1 cellular context compared by ENCODE assay signal in the genomic region with DNA sequence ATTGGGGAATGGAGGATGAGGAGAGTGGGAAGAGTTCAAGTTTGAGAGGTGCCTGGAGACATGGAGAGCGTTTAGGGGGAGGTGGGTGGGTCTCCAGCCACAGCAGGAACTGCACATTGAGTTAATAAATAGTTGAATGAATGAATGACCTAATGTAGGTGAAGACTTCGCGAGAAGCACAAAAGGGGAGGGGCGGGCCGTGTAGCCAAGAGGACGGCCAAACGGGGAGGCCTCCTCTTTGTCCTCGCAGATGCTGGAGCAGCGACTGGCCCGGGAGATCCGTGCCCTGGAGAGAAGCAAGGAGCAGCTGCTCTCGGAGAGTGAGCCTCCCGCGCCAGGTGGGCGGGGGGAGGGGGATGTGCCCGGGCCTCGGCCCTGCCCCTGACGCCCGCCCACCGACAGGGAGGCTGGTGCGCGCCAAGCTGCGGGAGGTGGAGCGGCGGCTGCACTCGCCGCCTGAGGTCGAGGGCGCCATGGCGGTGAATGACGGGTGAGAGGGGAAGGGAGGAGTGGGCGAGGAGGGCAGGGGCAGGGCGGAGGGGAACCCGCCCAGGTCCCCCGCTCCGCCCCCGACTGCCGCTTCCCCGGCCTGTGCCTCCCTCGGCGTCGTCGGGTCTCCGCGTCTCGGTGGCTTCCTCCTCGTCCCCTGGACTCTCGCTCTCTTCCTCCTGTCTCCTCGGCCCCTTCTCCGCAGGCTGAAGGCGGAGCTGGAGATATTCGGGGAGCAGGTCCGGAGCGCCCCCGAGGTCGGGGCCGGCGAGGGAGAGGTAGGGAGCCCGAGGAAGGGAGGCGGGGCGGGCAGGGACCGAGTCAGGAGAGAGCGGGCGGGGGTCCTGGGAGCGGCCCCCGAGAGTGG.
TF ChIP-seq lines count a peak whose summit lies in the region.

No MANE protein-coding gene starts in this region.

TF ChIP-seq in HEK293, 187 proteins besides CTCF, POLR2A, EP300 and RAD21 (continued from another document and continues in another):
- TF ChIP-seq, protein P1, sequence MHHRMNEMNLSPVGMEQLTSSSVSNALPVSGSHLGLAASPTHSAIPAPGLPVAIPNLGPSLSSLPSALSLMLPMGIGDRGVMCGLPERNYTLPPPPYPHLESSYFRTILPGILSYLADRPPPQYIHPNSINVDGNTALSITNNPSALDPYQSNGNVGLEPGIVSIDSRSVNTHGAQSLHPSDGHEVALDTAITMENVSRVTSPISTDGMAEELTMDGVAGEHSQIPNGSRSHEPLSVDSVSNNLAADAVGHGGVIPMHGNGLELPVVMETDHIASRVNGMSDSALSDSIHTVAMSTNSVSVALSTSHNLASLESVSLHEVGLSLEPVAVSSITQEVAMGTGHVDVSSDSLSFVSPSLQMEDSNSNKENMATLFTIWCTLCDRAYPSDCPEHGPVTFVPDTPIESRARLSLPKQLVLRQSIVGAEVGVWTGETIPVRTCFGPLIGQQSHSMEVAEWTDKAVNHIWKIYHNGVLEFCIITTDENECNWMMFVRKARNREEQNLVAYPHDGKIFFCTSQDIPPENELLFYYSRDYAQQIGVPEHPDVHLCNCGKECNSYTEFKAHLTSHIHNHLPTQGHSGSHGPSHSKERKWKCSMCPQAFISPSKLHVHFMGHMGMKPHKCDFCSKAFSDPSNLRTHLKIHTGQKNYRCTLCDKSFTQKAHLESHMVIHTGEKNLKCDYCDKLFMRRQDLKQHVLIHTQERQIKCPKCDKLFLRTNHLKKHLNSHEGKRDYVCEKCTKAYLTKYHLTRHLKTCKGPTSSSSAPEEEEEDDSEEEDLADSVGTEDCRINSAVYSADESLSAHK (tag by site-specific recombination; IDR thresholded peaks at IDR 0.05) = peak; percentile 38; the same call in 1 of the 2 replicates
- TF ChIP-seq EGR2 (tag by site-specific recombination; IDR thresholded peaks at IDR 0.05; ENCODE audit: low read depth) = peak; percentile 93
- no peak for TF ChIP-seq ZNF776 (tag by site-specific recombination; IDR thresholded peaks at IDR 0.05; ENCODE audit: borderline replicate concordance)
- TF ChIP-seq, protein P2, sequence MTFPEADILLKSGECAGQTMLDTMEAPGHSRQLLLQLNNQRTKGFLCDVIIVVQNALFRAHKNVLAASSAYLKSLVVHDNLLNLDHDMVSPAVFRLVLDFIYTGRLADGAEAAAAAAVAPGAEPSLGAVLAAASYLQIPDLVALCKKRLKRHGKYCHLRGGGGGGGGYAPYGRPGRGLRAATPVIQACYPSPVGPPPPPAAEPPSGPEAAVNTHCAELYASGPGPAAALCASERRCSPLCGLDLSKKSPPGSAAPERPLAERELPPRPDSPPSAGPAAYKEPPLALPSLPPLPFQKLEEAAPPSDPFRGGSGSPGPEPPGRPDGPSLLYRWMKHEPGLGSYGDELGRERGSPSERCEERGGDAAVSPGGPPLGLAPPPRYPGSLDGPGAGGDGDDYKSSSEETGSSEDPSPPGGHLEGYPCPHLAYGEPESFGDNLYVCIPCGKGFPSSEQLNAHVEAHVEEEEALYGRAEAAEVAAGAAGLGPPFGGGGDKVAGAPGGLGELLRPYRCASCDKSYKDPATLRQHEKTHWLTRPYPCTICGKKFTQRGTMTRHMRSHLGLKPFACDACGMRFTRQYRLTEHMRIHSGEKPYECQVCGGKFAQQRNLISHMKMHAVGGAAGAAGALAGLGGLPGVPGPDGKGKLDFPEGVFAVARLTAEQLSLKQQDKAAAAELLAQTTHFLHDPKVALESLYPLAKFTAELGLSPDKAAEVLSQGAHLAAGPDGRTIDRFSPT (tag by site-specific recombination; IDR thresholded peaks at IDR 0.05) = peak; percentile 82; the same call in 1 of the 2 replicates
- TF ChIP-seq ZNF530 (tag by site-specific recombination; IDR thresholded peaks at IDR 0.05; ENCODE audit: low read depth) = no peak
- no peak for TF ChIP-seq ZNF2 (tag by site-specific recombination; IDR thresholded peaks at IDR 0.05)
- no peak for TF ChIP-seq ZNF266 (tag by site-specific recombination; IDR thresholded peaks at IDR 0.05; ENCODE audit: low read depth)
- TF ChIP-seq ZNF558 (tag by site-specific recombination; IDR thresholded peaks at IDR 0.05) = no peak
- TF ChIP-seq SP2 (tag by site-specific recombination; IDR thresholded peaks at IDR 0.05) = peak; percentile 90
- no peak for TF ChIP-seq ZBTB7A (tag by site-specific recombination; IDR thresholded peaks at IDR 0.05; ENCODE audit: low read depth)
- TF ChIP-seq ZNF76 (tag by site-specific recombination; IDR thresholded peaks at IDR 0.05; ENCODE audit: borderline replicate concordance, low read depth) = 0 out of 2 replicates have a peak, but pooled peaks have one; percentile 14
- TF ChIP-seq, protein P3, sequence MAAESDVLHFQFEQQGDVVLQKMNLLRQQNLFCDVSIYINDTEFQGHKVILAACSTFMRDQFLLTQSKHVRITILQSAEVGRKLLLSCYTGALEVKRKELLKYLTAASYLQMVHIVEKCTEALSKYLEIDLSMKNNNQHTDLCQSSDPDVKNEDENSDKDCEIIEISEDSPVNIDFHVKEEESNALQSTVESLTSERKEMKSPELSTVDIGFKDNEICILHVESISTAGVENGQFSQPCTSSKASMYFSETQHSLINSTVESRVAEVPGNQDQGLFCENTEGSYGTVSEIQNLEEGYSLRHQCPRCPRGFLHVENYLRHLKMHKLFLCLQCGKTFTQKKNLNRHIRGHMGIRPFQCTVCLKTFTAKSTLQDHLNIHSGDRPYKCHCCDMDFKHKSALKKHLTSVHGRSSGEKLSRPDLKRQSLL (tag by site-specific recombination; IDR thresholded peaks at IDR 0.05) = peak; percentile 93
- TF ChIP-seq ZNF629 (tag by site-specific recombination; IDR thresholded peaks at IDR 0.05) = 0 out of 2 replicates have a peak, but pooled peaks have one; percentile 11
- TF ChIP-seq, protein P4, sequence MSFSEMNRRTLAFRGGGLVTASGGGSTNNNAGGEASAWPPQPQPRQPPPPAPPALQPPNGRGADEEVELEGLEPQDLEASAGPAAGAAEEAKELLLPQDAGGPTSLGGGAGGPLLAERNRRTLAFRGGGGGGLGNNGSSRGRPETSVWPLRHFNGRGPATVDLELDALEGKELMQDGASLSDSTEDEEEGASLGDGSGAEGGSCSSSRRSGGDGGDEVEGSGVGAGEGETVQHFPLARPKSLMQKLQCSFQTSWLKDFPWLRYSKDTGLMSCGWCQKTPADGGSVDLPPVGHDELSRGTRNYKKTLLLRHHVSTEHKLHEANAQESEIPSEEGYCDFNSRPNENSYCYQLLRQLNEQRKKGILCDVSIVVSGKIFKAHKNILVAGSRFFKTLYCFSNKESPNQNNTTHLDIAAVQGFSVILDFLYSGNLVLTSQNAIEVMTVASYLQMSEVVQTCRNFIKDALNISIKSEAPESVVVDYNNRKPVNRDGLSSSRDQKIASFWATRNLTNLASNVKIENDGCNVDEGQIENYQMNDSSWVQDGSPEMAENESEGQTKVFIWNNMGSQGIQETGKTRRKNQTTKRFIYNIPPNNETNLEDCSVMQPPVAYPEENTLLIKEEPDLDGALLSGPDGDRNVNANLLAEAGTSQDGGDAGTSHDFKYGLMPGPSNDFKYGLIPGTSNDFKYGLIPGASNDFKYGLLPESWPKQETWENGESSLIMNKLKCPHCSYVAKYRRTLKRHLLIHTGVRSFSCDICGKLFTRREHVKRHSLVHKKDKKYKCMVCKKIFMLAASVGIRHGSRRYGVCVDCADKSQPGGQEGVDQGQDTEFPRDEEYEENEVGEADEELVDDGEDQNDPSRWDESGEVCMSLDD (tag by site-specific recombination; IDR thresholded peaks at IDR 0.05) = 0 out of 2 replicates have a peak, but pooled peaks have one; percentile 62
- TF ChIP-seq, protein P5, sequence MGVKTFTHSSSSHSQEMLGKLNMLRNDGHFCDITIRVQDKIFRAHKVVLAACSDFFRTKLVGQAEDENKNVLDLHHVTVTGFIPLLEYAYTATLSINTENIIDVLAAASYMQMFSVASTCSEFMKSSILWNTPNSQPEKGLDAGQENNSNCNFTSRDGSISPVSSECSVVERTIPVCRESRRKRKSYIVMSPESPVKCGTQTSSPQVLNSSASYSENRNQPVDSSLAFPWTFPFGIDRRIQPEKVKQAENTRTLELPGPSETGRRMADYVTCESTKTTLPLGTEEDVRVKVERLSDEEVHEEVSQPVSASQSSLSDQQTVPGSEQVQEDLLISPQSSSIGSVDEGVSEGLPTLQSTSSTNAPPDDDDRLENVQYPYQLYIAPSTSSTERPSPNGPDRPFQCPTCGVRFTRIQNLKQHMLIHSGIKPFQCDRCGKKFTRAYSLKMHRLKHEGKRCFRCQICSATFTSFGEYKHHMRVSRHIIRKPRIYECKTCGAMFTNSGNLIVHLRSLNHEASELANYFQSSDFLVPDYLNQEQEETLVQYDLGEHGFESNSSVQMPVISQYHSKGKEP (tag by site-specific recombination; IDR thresholded peaks at IDR 0.05) = peak; percentile 48; the same call in 1 of the 2 replicates
- TF ChIP-seq ZXDB (tag by site-specific recombination; IDR thresholded peaks at IDR 0.05) = peak; percentile 86
- TF ChIP-seq, protein P6, sequence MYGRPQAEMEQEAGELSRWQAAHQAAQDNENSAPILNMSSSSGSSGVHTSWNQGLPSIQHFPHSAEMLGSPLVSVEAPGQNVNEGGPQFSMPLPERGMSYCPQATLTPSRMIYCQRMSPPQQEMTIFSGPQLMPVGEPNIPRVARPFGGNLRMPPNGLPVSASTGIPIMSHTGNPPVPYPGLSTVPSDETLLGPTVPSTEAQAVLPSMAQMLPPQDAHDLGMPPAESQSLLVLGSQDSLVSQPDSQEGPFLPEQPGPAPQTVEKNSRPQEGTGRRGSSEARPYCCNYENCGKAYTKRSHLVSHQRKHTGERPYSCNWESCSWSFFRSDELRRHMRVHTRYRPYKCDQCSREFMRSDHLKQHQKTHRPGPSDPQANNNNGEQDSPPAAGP (tag by site-specific recombination; IDR thresholded peaks at IDR 0.05) = peak; percentile 76
- peak; percentile 96 for TF ChIP-seq KLF9 (tag by site-specific recombination; IDR thresholded peaks at IDR 0.05; ENCODE audit: low read depth)
- TF ChIP-seq ZNF114 (tag by site-specific recombination; IDR thresholded peaks at IDR 0.05) = no peak
- TF ChIP-seq ZFHX2 (tag by site-specific recombination; conservative IDR thresholded peaks at IDR 0.05) = peak; percentile 97
- TF ChIP-seq KLF7 (tag by site-specific recombination; IDR thresholded peaks at IDR 0.05; ENCODE audit: borderline replicate concordance) = peak; percentile 11; the same call in 1 of the 2 replicates
- TF ChIP-seq ZNF610 (tag by site-specific recombination; IDR thresholded peaks at IDR 0.05; ENCODE audit: borderline replicate concordance) = peak; percentile 84; the same call in 1 of the 2 replicates
- no peak for TF ChIP-seq ZNF626 (tag by site-specific recombination; IDR thresholded peaks at IDR 0.05)
- 0 out of 2 replicates have a peak, but pooled peaks have one; percentile 13 for TF ChIP-seq ZNF324 (tag by site-specific recombination; IDR thresholded peaks at IDR 0.05)
- TF ChIP-seq, protein P7, sequence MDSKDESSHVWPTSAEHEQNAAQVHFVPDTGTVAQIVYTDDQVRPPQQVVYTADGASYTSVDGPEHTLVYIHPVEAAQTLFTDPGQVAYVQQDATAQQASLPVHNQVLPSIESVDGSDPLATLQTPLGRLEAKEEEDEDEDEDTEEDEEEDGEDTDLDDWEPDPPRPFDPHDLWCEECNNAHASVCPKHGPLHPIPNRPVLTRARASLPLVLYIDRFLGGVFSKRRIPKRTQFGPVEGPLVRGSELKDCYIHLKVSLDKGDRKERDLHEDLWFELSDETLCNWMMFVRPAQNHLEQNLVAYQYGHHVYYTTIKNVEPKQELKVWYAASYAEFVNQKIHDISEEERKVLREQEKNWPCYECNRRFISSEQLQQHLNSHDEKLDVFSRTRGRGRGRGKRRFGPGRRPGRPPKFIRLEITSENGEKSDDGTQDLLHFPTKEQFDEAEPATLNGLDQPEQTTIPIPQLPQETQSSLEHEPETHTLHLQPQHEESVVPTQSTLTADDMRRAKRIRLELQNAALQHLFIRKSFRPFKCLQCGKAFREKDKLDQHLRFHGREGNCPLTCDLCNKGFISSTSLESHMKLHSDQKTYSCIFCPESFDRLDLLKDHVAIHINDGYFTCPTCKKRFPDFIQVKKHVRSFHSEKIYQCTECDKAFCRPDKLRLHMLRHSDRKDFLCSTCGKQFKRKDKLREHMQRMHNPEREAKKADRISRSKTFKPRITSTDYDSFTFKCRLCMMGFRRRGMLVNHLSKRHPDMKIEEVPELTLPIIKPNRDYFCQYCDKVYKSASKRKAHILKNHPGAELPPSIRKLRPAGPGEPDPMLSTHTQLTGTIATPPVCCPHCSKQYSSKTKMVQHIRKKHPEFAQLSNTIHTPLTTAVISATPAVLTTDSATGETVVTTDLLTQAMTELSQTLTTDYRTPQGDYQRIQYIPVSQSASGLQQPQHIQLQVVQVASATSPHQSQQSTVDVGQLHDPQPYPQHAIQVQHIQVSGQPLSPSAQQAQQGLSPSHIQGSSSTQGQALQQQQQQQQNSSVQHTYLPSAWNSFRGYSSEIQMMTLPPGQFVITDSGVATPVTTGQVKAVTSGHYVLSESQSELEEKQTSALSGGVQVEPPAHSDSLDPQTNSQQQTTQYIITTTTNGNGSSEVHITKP (tag by site-specific recombination; IDR thresholded peaks at IDR 0.05) = peak; percentile 73
- no peak for TF ChIP-seq ZNF791 (tag by site-specific recombination; IDR thresholded peaks at IDR 0.05)
- TF ChIP-seq SCRT2 (tag by site-specific recombination; IDR thresholded peaks at IDR 0.05) = no peak
- TF ChIP-seq ZNF335 (tag by site-specific recombination; conservative IDR thresholded peaks at IDR 0.05) = peak; percentile 90
- TF ChIP-seq SP7 (tag by site-specific recombination; IDR thresholded peaks at IDR 0.05) = peak; percentile 77; the same call in 1 of the 2 replicates
- peak; percentile 14; the same call in 1 of the 2 replicates for TF ChIP-seq OSR2 (tag by site-specific recombination; IDR thresholded peaks at IDR 0.05)
- peak; percentile 51; the same call in 1 of the 2 replicates for TF ChIP-seq ZNF391 (tag by site-specific recombination; IDR thresholded peaks at IDR 0.05; ENCODE audit: borderline replicate concordance, low read depth)
- no peak for TF ChIP-seq ZNF112 (tag by site-specific recombination; IDR thresholded peaks at IDR 0.05)
- no peak; the same call in 1 of the 2 replicates for TF ChIP-seq ZNF157 (tag by site-specific recombination; IDR thresholded peaks at IDR 0.05)
- peak; percentile 95 for TF ChIP-seq KLF1 (tag by site-specific recombination; IDR thresholded peaks at IDR 0.05)
- TF ChIP-seq BCL11B (tag by site-specific recombination; IDR thresholded peaks at IDR 0.05; ENCODE audit: low read depth) = no peak
- peak; percentile 61 for TF ChIP-seq ZNF660 (tag by site-specific recombination; IDR thresholded peaks at IDR 0.05)
- TF ChIP-seq, protein P8, sequence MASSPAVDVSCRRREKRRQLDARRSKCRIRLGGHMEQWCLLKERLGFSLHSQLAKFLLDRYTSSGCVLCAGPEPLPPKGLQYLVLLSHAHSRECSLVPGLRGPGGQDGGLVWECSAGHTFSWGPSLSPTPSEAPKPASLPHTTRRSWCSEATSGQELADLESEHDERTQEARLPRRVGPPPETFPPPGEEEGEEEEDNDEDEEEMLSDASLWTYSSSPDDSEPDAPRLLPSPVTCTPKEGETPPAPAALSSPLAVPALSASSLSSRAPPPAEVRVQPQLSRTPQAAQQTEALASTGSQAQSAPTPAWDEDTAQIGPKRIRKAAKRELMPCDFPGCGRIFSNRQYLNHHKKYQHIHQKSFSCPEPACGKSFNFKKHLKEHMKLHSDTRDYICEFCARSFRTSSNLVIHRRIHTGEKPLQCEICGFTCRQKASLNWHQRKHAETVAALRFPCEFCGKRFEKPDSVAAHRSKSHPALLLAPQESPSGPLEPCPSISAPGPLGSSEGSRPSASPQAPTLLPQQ (tag by site-specific recombination; IDR thresholded peaks at IDR 0.05) = peak; percentile 73
- TF ChIP-seq GLIS2 (tag by site-specific recombination; IDR thresholded peaks at IDR 0.05) = peak; percentile 88
- TF ChIP-seq, protein P9, sequence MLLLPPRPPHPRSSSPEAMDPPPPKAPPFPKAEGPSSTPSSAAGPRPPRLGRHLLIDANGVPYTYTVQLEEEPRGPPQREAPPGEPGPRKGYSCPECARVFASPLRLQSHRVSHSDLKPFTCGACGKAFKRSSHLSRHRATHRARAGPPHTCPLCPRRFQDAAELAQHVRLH (tag by site-specific recombination; IDR thresholded peaks at IDR 0.05) = no peak
- 0 out of 2 replicates have a peak, but pooled peaks have one; percentile 11 for TF ChIP-seq IKZF3 (tag by site-specific recombination; IDR thresholded peaks at IDR 0.05)
